ENCODE assay signal across 1 cellular context in the genomic region with DNA sequence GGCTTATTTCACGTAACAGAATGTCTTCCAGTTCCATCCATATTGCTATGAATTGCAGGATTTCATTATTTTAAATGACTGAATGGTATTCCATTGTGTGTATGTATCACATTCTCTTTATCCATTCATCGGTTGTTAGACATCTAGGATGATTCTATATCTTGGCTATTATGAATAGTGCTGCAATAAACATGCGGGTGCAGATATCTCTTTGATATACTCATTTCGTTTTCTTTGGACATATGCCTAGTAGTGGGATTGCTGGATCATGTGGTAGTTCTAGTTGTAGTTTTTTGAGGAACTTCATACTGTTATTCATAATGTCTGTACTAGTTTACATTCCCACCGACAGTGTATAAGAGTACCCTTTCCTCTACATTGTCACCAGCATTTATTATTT.
TF ChIP-seq lines count a peak whose summit lies in the region.

No MANE protein-coding gene starts in this region.

TF ChIP-seq in SK-N-SH, 30 proteins besides CTCF, POLR2A, EP300 and RAD21:
- TF ChIP-seq TCF12 (IDR thresholded peaks at IDR 0.05) (peak; percentile 42), IRF3 (IDR thresholded peaks at IDR 0.05; ENCODE audit: low read depth, low read length) (no peak), FOXJ3 (CRISPR knock-in tag; IDR thresholded peaks at IDR 0.05) (no peak), ELF1 (IDR thresholded peaks at IDR 0.05) (no peak), YY1 (IDR thresholded peaks at IDR 0.05; ENCODE audit: low read depth) (no peak), MAX (IDR thresholded peaks at IDR 0.05; ENCODE audit: low read depth) (no peak), RXRA (IDR thresholded peaks at IDR 0.05; ENCODE audit: borderline replicate concordance, low read depth) (no peak), ZBTB33 (IDR thresholded peaks at IDR 0.05; ENCODE audit: borderline replicate concordance, low read depth) (no peak), PBX3 (IDR thresholded peaks at IDR 0.05) (no peak), GATA2 (CRISPR knock-in tag; IDR thresholded peaks at IDR 0.05) (no peak), GABPA (IDR thresholded peaks at IDR 0.05; ENCODE audit: low read depth) (no peak), RFX5 (IDR thresholded peaks at IDR 0.05; ENCODE audit: low read length) (no peak), TAF1 (IDR thresholded peaks at IDR 0.05; ENCODE audit: borderline replicate concordance, low read depth, low read length) (no peak), SIN3A (IDR thresholded peaks at IDR 0.05; ENCODE audit: borderline replicate concordance, low read depth, low read length) (no peak), NFIC (IDR thresholded peaks at IDR 0.05; ENCODE audit: borderline replicate concordance) (peak; percentile 54; the same call in 1 of the 2 replicates), MEF2A (IDR thresholded peaks at IDR 0.05; ENCODE audit: borderline replicate concordance, low read depth) (no peak), SMC3 (IDR thresholded peaks at IDR 0.05; ENCODE audit: low read depth, low read length) (no peak), EZH2phosphoT487 (IDR thresholded peaks at IDR 0.05; ENCODE audit: borderline replicate concordance, low read depth) (no peak), JUND (IDR thresholded peaks at IDR 0.05) (0 out of 2 replicates have a peak, but pooled peaks have one; percentile 10), TEAD4 (IDR thresholded peaks at IDR 0.05; ENCODE audit: borderline replicate concordance, insufficient read depth) (no peak)
